ENCODE assay signal across 1 cellular context in genomic region chr19:10565567-10566407, GRCh38.
TF ChIP-seq lines count a peak whose summit lies in the region.

TSS of gene KRI1 (minus strand) at chr19:10566010. CDS start at chr19:10565999, 11 bp downstream.

TF ChIP-seq in HEK293, 187 proteins besides CTCF, POLR2A, EP300 and RAD21 (continued from another document and continues in another):
- TF ChIP-seq PRDM10 (tag by site-specific recombination; IDR thresholded peaks at IDR 0.05) (no peak), ZNF768 (tag by site-specific recombination; IDR thresholded peaks at IDR 0.05) (no peak), ZNF202 (tag by site-specific recombination; IDR thresholded peaks at IDR 0.05; ENCODE audit: borderline replicate concordance) (no peak), ZNF624 (tag by site-specific recombination; IDR thresholded peaks at IDR 0.05) (no peak), ZNF529 (tag by site-specific recombination; IDR thresholded peaks at IDR 0.05; ENCODE audit: insufficient replicate concordance) (no peak), KLF17 (tag by site-specific recombination; IDR thresholded peaks at IDR 0.05) (0 out of 2 replicates have a peak, but pooled peaks have one; percentile 21), ZNF600 (tag by site-specific recombination; IDR thresholded peaks at IDR 0.05) (peak; percentile 68), ZBTB26 (tag by site-specific recombination; optimal IDR thresholded peaks at IDR 0.05) (peak; percentile 100), ZNF513 (tag by site-specific recombination; IDR thresholded peaks at IDR 0.05) (no peak), ZNF548 (tag by site-specific recombination; IDR thresholded peaks at IDR 0.05) (no peak), ZNF580 (tag by site-specific recombination; IDR thresholded peaks at IDR 0.05) (0 out of 2 replicates have a peak, but pooled peaks have one; percentile 7), SP2 (tag by site-specific recombination; IDR thresholded peaks at IDR 0.05) (peak; percentile 99), ZNF510 (tag by site-specific recombination; IDR thresholded peaks at IDR 0.05; ENCODE audit: insufficient replicate concordance) (no peak), ZNF112 (tag by site-specific recombination; IDR thresholded peaks at IDR 0.05) (no peak), ZNF843 (tag by site-specific recombination; IDR thresholded peaks at IDR 0.05) (0 out of 2 replicates have a peak, but pooled peaks have one; percentile 28), ZBTB48 (tag by site-specific recombination; IDR thresholded peaks at IDR 0.05) (no peak), ZNF280C (tag by site-specific recombination; IDR thresholded peaks at IDR 0.05) (no peak), ZSCAN30 (tag by site-specific recombination; IDR thresholded peaks at IDR 0.05) (0 out of 2 replicates have a peak, but pooled peaks have one; percentile 8), ZNF211 (tag by site-specific recombination; IDR thresholded peaks at IDR 0.05; ENCODE audit: low read depth) (no peak), SCRT1 (tag by site-specific recombination; IDR thresholded peaks at IDR 0.05; ENCODE audit: borderline replicate concordance) (no peak), ZNF677 (tag by site-specific recombination; IDR thresholded peaks at IDR 0.05) (no peak), ZNF776 (tag by site-specific recombination; IDR thresholded peaks at IDR 0.05; ENCODE audit: borderline replicate concordance) (no peak), PRDM4 (tag by site-specific recombination; IDR thresholded peaks at IDR 0.05) (no peak), SCRT2 (tag by site-specific recombination; IDR thresholded peaks at IDR 0.05) (peak; percentile 83), TRIM28 (IDR thresholded peaks at IDR 0.05; ENCODE audit: borderline replicate concordance, low read length) (no peak), ZNF350 (tag by site-specific recombination; IDR thresholded peaks at IDR 0.05) (no peak), ZNF335 (tag by site-specific recombination; conservative IDR thresholded peaks at IDR 0.05) (peak; percentile 34; the same call in 1 of the 2 replicates), ZNF398 (tag by site-specific recombination; IDR thresholded peaks at IDR 0.05) (peak; percentile 91), ZNF704 (tag by site-specific recombination; IDR thresholded peaks at IDR 0.05) (no peak), ZNF571 (tag by site-specific recombination; IDR thresholded peaks at IDR 0.05) (no peak), GFI1B (tag by site-specific recombination; IDR thresholded peaks at IDR 0.05) (no peak), ZNF10 (tag by site-specific recombination; IDR thresholded peaks at IDR 0.05) (no peak; the same call in 1 of the 2 replicates), ZXDB (tag by site-specific recombination; IDR thresholded peaks at IDR 0.05) (0 out of 2 replicates have a peak, but pooled peaks have one; percentile 28), ZNF530 (tag by site-specific recombination; IDR thresholded peaks at IDR 0.05; ENCODE audit: low read depth) (no peak), ZNF274 (IDR thresholded peaks at IDR 0.05; ENCODE audit: low read length) (no peak), ZNF274 (tag by site-specific recombination; IDR thresholded peaks at IDR 0.05; ENCODE audit: borderline replicate concordance) (no peak), ZNF423 (tag by site-specific recombination; IDR thresholded peaks at IDR 0.05) (no peak), ZNF621 (tag by site-specific recombination; IDR thresholded peaks at IDR 0.05) (no peak), FEZF1 (tag by site-specific recombination; IDR thresholded peaks at IDR 0.05) (no peak), ZNF184 (tag by site-specific recombination; IDR thresholded peaks at IDR 0.05) (no peak), ZNF610 (tag by site-specific recombination; IDR thresholded peaks at IDR 0.05; ENCODE audit: borderline replicate concordance) (0 out of 2 replicates have a peak, but pooled peaks have one; percentile 52), ZFP69B (tag by site-specific recombination; IDR thresholded peaks at IDR 0.05) (0 out of 2 replicates have a peak, but pooled peaks have one; percentile 12), HIC1 (tag by site-specific recombination; IDR thresholded peaks at IDR 0.05) (no peak)
